Comparison of ENCODE assay signal across 8 cellular contexts in genomic region chr3:155131104-155131503, GRCh38. TPM values are rescaled to one million over a fixed set of nuclear protein-coding genes. Genes with fewer than 3 reads are reported as not detected.
A peak's percentile ranks its signal among the peaks of the same experiment; 100 is the strongest.
DNase-seq lines count a peak whose midpoint lies in the region; ATAC-seq and TF ChIP-seq lines count a peak whose summit lies in the region.
"Had no signal": no experiment of that assay in that cellular context is flagged by ENCODE, and none has a peak within 500 bp of the region (broad histone marks: within the 10 kb centered on the region; RNA-seq: fewer than 3 reads in every experiment).

No MANE protein-coding gene starts in this region.

- H3K9me3 ChIP-seq in subcutaneous abdominal adipose tissue (ENCODE audit: control insufficient read depth in 5 of 5, low read length in 5 of 5) = no peaks in the 10 kb centered on the region

- H3K4me1 ChIP-seq in subcutaneous abdominal adipose tissue (ENCODE audit: control insufficient read depth in 5 of 5, insufficient read depth in 5 of 5, low read length in 5 of 5) = peaks cover 0 to 3% (median 0%) of the 10 kb centered on the region in 5 donors

- H3K27me3 Mint-ChIP-seq in activated CD8-positive, alpha-beta memory T cell treated with anti-CD3 and anti-CD28 coated beads, Interleukin-2, amount 10 ng/mL, durations not matched to agents 7 days and 5 days = no peaks in the 10 kb centered on the region

- H3K27me3 ChIP-seq in subcutaneous abdominal adipose tissue (ENCODE audit: control insufficient read depth in 5 of 5, insufficient read depth in 4 of 5, low read length in 5 of 5) = no peaks in the 10 kb centered on the region

- peak; percentile 73 for ATAC-seq in GM19043 (IDR thresholded peaks at IDR 0.05; ENCODE audit: low read depth, unreplicated experiment)
- peak; percentile 93 for ATAC-seq in HG03280 (IDR thresholded peaks at IDR 0.05; ENCODE audit: unreplicated experiment)
- no peak for ATAC-seq in activated CD8-positive, alpha-beta memory T cell treated with anti-CD3 and anti-CD28 coated beads, Interleukin-2, amount 10 ng/mL, durations not matched to agents 7 days and 5 days

- CTCF ChIA-PET in activated CD8-positive, alpha-beta memory T cell treated with anti-CD3 and anti-CD28 coated beads, Interleukin-2, amount 10 ng/mL, durations not matched to agents 7 days and 5 days (lab: Charles Lee) = no interaction called here

- H3K27ac Mint-ChIP-seq in activated CD8-positive, alpha-beta memory T cell treated with anti-CD3 and anti-CD28 coated beads, Interleukin-2, amount 10 ng/mL, durations not matched to agents 7 days and 5 days = no peak overlapping the region

- H3K9me3 Mint-ChIP-seq in activated CD8-positive, alpha-beta memory T cell treated with anti-CD3 and anti-CD28 coated beads, Interleukin-2, amount 10 ng/mL, durations not matched to agents 7 days and 5 days (ENCODE audit: low read depth) = no peaks in the 10 kb centered on the region

- H3K4me3 Mint-ChIP-seq in activated CD8-positive, alpha-beta memory T cell treated with anti-CD3 and anti-CD28 coated beads, Interleukin-2, amount 10 ng/mL, durations not matched to agents 7 days and 5 days = no peak overlapping the region

- no peaks in the 10 kb centered on the region for H3K4me1 Mint-ChIP-seq in activated CD8-positive, alpha-beta memory T cell treated with anti-CD3 and anti-CD28 coated beads, Interleukin-2, amount 10 ng/mL, durations not matched to agents 7 days and 5 days

- no peaks in the 10 kb centered on the region for H3K36me3 Mint-ChIP-seq in activated CD8-positive, alpha-beta memory T cell treated with anti-CD3 and anti-CD28 coated beads, Interleukin-2, amount 10 ng/mL, durations not matched to agents 7 days and 5 days

- TF ChIP-seq CTCF in choroid plexus epithelial cell (conservative IDR thresholded peaks at IDR 0.05; ENCODE audit: low read depth, low read length) = no peak

- H3K4me3 ChIP-seq in choroid plexus epithelial cell (ENCODE audit: low read depth, low read length) (no peak overlapping the region), subcutaneous abdominal adipose tissue (ENCODE audit: low read depth in 1 of 5, low read length in 5 of 5) (no peak overlapping the region)

- peaks cover 0 to 31% (median 2%) of the 10 kb centered on the region in 5 donors for H3K36me3 ChIP-seq in subcutaneous abdominal adipose tissue (ENCODE audit: control insufficient read depth in 5 of 5, insufficient read depth in 5 of 5, low read length in 5 of 5)

- H3K9ac ChIP-seq in subcutaneous abdominal adipose tissue (ENCODE audit: low read length in 5 of 5) = no peak overlapping the region

- H3K27ac ChIP-seq in subcutaneous abdominal adipose tissue (ENCODE audit: low read depth, low read length) = peak overlapping the region; percentile 22

- DNase-seq in choroid plexus epithelial cell (ENCODE audit: low read depth) (peak; percentile 85), NCI-H446 (lab: John Stamatoyannopoulos, UW) (no peak), NCI-H345 treated with DMSO at 0.1 percent for 48 hours (lab: John Stamatoyannopoulos, UW; ENCODE audit: unreplicated experiment) (no peak)
- DNase-seq in activated CD8-positive, alpha-beta memory T cell treated with anti-CD3 and anti-CD28 coated beads, Interleukin-2, amount 10 ng/mL, durations not matched to agents 7 days and 5 days = no peak
- DNase-seq: NCI-H748 treated with DMSO at 0.1 percent for 48 hours had no signal

RNA-seq across cellular contexts. Expression of gene MME, which starts 51.0 kb away (rescaled TPM):
- not detected for total RNA-seq in activated CD8-positive, alpha-beta memory T cell treated with anti-CD3 and anti-CD28 coated beads, Interleukin-2, amount 10 ng/mL, durations not matched to agents 7 days and 5 days
